In the genomic region with DNA sequence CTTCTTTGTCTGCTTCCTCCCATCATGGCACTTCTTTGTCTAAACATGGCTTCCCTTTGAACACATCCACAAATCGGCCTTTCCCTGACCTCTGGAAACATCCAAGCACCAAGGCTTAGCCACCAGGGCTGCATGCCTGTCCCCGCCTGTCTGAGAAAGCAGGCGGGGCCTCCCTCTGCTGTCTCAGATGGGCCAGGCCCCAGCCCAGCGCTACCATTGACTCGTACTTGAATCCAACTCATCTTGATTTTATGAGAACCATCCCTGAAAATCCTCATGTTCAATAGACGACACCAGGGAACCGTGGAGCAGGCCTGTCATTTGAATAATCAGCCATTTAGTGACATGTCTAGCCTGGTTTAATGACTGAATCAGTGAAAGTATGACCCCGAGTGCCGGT, we compare ENCODE assay signal across 1 cellular context.
TF ChIP-seq lines count a peak whose summit lies in the region.

No MANE protein-coding gene starts in this region.

TF ChIP-seq in SK-N-SH treated with all-trans-retinoic acid at 6 μM for 48 hours, 23 proteins besides CTCF, POLR2A, EP300 and RAD21 (continued from another document):
- TF ChIP-seq, protein P1, sequence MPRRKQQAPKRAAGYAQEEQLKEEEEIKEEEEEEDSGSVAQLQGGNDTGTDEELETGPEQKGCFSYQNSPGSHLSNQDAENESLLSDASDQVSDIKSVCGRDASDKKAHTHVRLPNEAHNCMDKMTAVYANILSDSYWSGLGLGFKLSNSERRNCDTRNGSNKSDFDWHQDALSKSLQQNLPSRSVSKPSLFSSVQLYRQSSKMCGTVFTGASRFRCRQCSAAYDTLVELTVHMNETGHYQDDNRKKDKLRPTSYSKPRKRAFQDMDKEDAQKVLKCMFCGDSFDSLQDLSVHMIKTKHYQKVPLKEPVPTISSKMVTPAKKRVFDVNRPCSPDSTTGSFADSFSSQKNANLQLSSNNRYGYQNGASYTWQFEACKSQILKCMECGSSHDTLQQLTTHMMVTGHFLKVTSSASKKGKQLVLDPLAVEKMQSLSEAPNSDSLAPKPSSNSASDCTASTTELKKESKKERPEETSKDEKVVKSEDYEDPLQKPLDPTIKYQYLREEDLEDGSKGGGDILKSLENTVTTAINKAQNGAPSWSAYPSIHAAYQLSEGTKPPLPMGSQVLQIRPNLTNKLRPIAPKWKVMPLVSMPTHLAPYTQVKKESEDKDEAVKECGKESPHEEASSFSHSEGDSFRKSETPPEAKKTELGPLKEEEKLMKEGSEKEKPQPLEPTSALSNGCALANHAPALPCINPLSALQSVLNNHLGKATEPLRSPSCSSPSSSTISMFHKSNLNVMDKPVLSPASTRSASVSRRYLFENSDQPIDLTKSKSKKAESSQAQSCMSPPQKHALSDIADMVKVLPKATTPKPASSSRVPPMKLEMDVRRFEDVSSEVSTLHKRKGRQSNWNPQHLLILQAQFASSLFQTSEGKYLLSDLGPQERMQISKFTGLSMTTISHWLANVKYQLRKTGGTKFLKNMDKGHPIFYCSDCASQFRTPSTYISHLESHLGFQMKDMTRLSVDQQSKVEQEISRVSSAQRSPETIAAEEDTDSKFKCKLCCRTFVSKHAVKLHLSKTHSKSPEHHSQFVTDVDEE (CRISPR knock-in tag; IDR thresholded peaks at IDR 0.05) = no peak
- TF ChIP-seq TCF4 (CRISPR knock-in tag; IDR thresholded peaks at IDR 0.05; ENCODE audit: borderline replicate concordance) (no peak), CSDC2 (CRISPR knock-in tag; IDR thresholded peaks at IDR 0.05) (no peak), TOX (CRISPR knock-in tag; IDR thresholded peaks at IDR 0.05; ENCODE audit: borderline replicate concordance) (no peak), PPARA (CRISPR knock-in tag; IDR thresholded peaks at IDR 0.05; ENCODE audit: borderline replicate concordance) (no peak), OSR1 (CRISPR knock-in tag; IDR thresholded peaks at IDR 0.05) (no peak)
- TF ChIP-seq, protein P2, sequence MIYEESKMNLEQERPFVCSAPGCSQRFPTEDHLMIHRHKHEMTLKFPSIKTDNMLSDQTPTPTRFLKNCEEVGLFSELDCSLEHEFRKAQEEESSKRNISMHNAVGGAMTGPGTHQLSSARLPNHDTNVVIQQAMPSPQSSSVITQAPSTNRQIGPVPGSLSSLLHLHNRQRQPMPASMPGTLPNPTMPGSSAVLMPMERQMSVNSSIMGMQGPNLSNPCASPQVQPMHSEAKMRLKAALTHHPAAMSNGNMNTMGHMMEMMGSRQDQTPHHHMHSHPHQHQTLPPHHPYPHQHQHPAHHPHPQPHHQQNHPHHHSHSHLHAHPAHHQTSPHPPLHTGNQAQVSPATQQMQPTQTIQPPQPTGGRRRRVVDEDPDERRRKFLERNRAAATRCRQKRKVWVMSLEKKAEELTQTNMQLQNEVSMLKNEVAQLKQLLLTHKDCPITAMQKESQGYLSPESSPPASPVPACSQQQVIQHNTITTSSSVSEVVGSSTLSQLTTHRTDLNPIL (CRISPR knock-in tag; IDR thresholded peaks at IDR 0.05; ENCODE audit: low read depth) = no peak
- TF ChIP-seq, protein P3, sequence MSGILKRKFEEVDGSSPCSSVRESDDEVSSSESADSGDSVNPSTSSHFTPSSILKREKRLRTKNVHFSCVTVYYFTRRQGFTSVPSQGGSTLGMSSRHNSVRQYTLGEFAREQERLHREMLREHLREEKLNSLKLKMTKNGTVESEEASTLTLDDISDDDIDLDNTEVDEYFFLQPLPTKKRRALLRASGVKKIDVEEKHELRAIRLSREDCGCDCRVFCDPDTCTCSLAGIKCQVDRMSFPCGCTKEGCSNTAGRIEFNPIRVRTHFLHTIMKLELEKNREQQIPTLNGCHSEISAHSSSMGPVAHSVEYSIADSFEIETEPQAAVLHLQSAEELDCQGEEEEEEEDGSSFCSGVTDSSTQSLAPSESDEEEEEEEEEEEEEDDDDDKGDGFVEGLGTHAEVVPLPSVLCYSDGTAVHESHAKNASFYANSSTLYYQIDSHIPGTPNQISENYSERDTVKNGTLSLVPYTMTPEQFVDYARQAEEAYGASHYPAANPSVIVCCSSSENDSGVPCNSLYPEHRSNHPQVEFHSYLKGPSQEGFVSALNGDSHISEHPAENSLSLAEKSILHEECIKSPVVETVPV (CRISPR knock-in tag; IDR thresholded peaks at IDR 0.05) = no peak
- TF ChIP-seq, protein P4, sequence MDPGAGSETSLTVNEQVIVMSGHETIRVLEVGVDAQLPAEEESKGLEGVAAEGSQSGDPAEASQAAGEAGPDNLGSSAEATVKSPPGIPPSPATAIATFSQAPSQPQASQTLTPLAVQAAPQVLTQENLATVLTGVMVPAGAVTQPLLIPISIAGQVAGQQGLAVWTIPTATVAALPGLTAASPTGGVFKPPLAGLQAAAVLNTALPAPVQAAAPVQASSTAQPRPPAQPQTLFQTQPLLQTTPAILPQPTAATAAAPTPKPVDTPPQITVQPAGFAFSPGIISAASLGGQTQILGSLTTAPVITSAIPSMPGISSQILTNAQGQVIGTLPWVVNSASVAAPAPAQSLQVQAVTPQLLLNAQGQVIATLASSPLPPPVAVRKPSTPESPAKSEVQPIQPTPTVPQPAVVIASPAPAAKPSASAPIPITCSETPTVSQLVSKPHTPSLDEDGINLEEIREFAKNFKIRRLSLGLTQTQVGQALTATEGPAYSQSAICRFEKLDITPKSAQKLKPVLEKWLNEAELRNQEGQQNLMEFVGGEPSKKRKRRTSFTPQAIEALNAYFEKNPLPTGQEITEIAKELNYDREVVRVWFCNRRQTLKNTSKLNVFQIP (CRISPR knock-in tag; IDR thresholded peaks at IDR 0.05; ENCODE audit: borderline replicate concordance, low read depth) = no peak
TF ChIP-seq in SK-N-SH treated with all-trans-retinoic acid at 6 μM for 48 hours: peak in this region for 0.
